In the genomic region with DNA sequence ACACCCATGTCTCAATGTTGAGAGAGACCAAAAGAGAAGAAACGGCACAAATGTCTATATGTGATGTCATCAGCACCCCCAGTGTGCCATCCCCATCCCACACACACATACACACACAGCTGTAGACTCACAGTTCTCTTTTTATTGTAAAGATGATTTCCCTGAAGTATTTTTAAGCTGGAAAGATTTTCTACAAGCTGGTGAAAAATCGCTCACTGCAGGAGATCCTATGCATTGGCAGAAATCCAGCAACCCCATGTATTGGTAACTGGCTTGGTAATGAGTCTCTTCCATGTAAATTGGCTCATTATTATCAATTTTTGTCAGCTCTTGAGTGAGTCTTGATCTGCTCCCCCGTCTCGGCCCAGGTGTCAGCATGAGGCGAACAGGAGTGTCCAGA, we compare ENCODE assay signal across 17 cellular contexts.
"Had no signal": no experiment of that assay in that cellular context is flagged by ENCODE, and none has a peak within 500 bp of the region (broad histone marks: within the 10 kb centered on the region; RNA-seq: fewer than 3 reads in every experiment).

No MANE protein-coding gene starts in this region.

- H3K9me3 ChIP-seq: gastrocnemius medialis, heart right ventricle, lower lobe of right lung, spleen had no signal

- H3K27ac ChIP-seq: gastrocnemius medialis, heart right ventricle, lower lobe of right lung, spleen had no signal

- H3K27me3 ChIP-seq: gastrocnemius medialis had no signal

- H3K4me1 ChIP-seq: gastrocnemius medialis, heart right ventricle, lower lobe of right lung, spleen had no signal

- ATAC-seq: gastrocnemius medialis, heart right ventricle, left colon, lower lobe of right lung, sciatic nerve had no signal

- H3K27me3 Mint-ChIP-seq: activated B cell treated with CpG ODN at 0.5 μM for 24 hours; activated CD4-positive, alpha-beta T cell treated with anti-CD3 and anti-CD28 coated beads, Interleukin-2, amount 10 ng/mL, durations not matched to agents 24 days and 14 days; stimulated activated naive CD8-positive, alpha-beta T cell treated with anti-CD3 and anti-CD28 coated beads, Interleukin-15, Interleukin-2, amounts not matched to agents 100 ng/mL and 50 ng/mL, for 24 hours had no signal

- H3K4me1 Mint-ChIP-seq: activated B cell treated with CpG ODN at 0.5 μM for 24 hours; activated CD4-positive, alpha-beta T cell treated with anti-CD3 and anti-CD28 coated beads, Interleukin-2, amount 10 ng/mL, durations not matched to agents 24 days and 14 days; activated naive CD8-positive, alpha-beta T cell treated with anti-CD3 and anti-CD28 coated beads, Interleukin-2, amount 10 ng/mL, durations not matched to agents 7 days and 5 days; mesothelial cell of epicardium; neural crest cell had no signal

- H3K36me3 Mint-ChIP-seq: activated naive CD8-positive, alpha-beta T cell treated with anti-CD3 and anti-CD28 coated beads, Interleukin-2, amount 10 ng/mL, durations not matched to agents 7 days and 5 days; mesothelial cell of epicardium had no signal

- H3K36me3 ChIP-seq: gastrocnemius medialis, heart right ventricle, lower lobe of right lung, spleen had no signal

- H3K4me3 ChIP-seq: gastrocnemius medialis, heart right ventricle, lower lobe of right lung, spleen had no signal

- DNase-seq: activated B cell treated with CpG ODN at 0.5 μM for 24 hours; activated CD4-positive, alpha-beta T cell treated with anti-CD3 and anti-CD28 coated beads, Interleukin-2, amount 10 ng/mL, durations not matched to agents 24 days and 14 days; activated naive CD4-positive, alpha-beta T cell; activated naive CD8-positive, alpha-beta T cell treated with anti-CD3 and anti-CD28 coated beads, Interleukin-2, amount 10 ng/mL, durations not matched to agents 7 days and 5 days; dermis blood vessel endothelial cell; erythroblast; gastrocnemius medialis; heart right ventricle; left colon; lower lobe of right lung; spleen had no signal

- H3K27ac Mint-ChIP-seq: activated B cell treated with CpG ODN at 0.5 μM for 24 hours; activated CD4-positive, alpha-beta T cell treated with anti-CD3 and anti-CD28 coated beads, Interleukin-2, amount 10 ng/mL, durations not matched to agents 24 days and 14 days; activated naive CD8-positive, alpha-beta T cell treated with anti-CD3 and anti-CD28 coated beads, Interleukin-2, amount 10 ng/mL, durations not matched to agents 7 days and 5 days; activated T-helper 1 cell treated with anti-CD3 and anti-CD28 coated beads, Interleukin-12 subunit alpha, Interleukin-12 subunit beta, Interleukin-2, Interleukin-4 antibody, amounts not matched to agents 30 ng/mL and 10 ng/mL and 1 ng/mL, durations not matched to agents 14 hours and 24 hours and 36 hours; mesothelial cell of epicardium; stimulated activated naive CD8-positive, alpha-beta T cell treated with anti-CD3 and anti-CD28 coated beads, Interleukin-15, Interleukin-2, amounts not matched to agents 100 ng/mL and 50 ng/mL, for 24 hours; T-helper 2 cell treated with Interferon-gamma antibody and Interleukin-4, amounts not matched to agents 5 μg/mL and 100 μg/mL, for 36 hours had no signal

- H3K9me3 Mint-ChIP-seq: activated B cell treated with CpG ODN at 0.5 μM for 24 hours; activated CD4-positive, alpha-beta T cell treated with anti-CD3 and anti-CD28 coated beads, Interleukin-2, amount 10 ng/mL, durations not matched to agents 24 days and 14 days; activated naive CD8-positive, alpha-beta T cell treated with anti-CD3 and anti-CD28 coated beads, Interleukin-2, amount 10 ng/mL, durations not matched to agents 7 days and 5 days; activated T-helper 1 cell treated with anti-CD3 and anti-CD28 coated beads, Interleukin-12 subunit alpha, Interleukin-12 subunit beta, Interleukin-2, Interleukin-4 antibody, amounts not matched to agents 30 ng/mL and 10 ng/mL and 1 ng/mL, durations not matched to agents 14 hours and 24 hours and 36 hours; mesothelial cell of epicardium; neural crest cell; stimulated activated naive CD8-positive, alpha-beta T cell treated with anti-CD3 and anti-CD28 coated beads, Interleukin-15, Interleukin-2, amounts not matched to agents 100 ng/mL and 50 ng/mL, for 24 hours; T-helper 2 cell treated with Interferon-gamma antibody and Interleukin-4, amounts not matched to agents 5 μg/mL and 100 μg/mL, for 36 hours had no signal

- H3K4me3 Mint-ChIP-seq: activated B cell treated with CpG ODN at 0.5 μM for 24 hours; activated CD4-positive, alpha-beta T cell treated with anti-CD3 and anti-CD28 coated beads, Interleukin-2, amount 10 ng/mL, durations not matched to agents 24 days and 14 days; activated naive CD8-positive, alpha-beta T cell treated with anti-CD3 and anti-CD28 coated beads, Interleukin-2, amount 10 ng/mL, durations not matched to agents 7 days and 5 days; activated T-helper 1 cell treated with anti-CD3 and anti-CD28 coated beads, Interleukin-12 subunit alpha, Interleukin-12 subunit beta, Interleukin-2, Interleukin-4 antibody, amounts not matched to agents 30 ng/mL and 10 ng/mL and 1 ng/mL, durations not matched to agents 14 hours and 24 hours and 36 hours; mesothelial cell of epicardium; neural crest cell; stimulated activated naive CD8-positive, alpha-beta T cell treated with anti-CD3 and anti-CD28 coated beads, Interleukin-15, Interleukin-2, amounts not matched to agents 100 ng/mL and 50 ng/mL, for 24 hours; T-helper 2 cell treated with Interferon-gamma antibody and Interleukin-4, amounts not matched to agents 5 μg/mL and 100 μg/mL, for 36 hours had no signal
